In the genomic region with DNA sequence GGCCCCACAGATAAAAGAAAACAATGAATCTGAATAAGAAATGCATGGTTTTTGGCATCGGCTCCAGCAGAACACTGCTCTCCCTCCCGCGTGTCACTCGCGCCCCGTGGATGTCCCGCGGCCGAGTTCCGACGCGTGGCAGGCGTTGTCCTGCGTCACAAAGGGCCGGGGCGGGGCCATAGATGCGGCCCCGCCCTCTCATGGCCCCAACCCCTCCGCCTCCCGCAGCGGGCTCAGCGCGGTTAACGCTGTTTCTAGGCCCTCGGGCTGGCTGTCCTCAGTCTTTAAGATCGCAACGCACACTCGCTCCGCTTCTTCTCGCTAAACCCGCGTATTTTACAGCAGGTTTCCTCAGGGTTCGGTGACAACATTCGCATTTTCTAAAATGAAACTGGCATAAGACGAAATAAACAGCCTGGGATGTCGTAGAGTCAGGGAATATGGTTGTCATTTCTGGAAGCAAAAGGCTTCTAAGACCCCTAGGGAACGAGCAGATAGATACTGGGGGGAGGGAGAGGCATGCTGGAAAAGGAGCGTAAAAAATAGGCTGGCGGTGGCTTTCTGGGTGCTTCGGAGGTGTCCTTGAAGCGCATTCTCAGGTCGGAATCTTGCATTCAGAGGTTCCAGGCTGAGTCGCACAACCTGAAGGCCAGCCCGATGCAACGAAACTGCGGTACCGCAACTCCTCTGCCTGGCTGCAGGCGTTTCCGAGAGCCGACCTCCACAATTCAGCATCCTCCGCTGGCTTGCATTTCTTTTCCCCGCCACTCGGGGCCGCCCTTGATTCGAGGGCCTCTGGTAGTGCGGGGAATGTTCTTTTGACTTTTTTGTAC, we compare ENCODE assay signal across 8 cellular contexts. TPM values are rescaled to one million over a fixed set of nuclear protein-coding genes. Genes with fewer than 3 reads are reported as not detected.
DNase-seq lines count a peak whose midpoint lies in the region; ATAC-seq and TF ChIP-seq lines count a peak whose summit lies in the region.

A gene with protein sequence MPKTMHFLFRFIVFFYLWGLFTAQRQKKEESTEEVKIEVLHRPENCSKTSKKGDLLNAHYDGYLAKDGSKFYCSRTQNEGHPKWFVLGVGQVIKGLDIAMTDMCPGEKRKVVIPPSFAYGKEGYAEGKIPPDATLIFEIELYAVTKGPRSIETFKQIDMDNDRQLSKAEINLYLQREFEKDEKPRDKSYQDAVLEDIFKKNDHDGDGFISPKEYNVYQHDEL (minus strand): TSS at position 159 of the 833 bp plus-strand sequence. CDS start 101 bp downstream, at position 58.

- TF ChIP-seq CTCF in AG09319 (IDR thresholded peaks at IDR 0.05; ENCODE audit: low read depth, low read length) (peak; percentile 58), kidney epithelial cell (IDR thresholded peaks at IDR 0.05; ENCODE audit: insufficient read depth, low read length, poor library complexity, severe bottlenecking) (peak; percentile 77)

- no peaks in the 10 kb centered on the region for H3K36me3 ChIP-seq in kidney epithelial cell (ENCODE audit: control insufficient read depth, insufficient read depth, low read length)

- peak; percentile 46 for ATAC-seq in HG03196 (IDR thresholded peaks at IDR 0.05; ENCODE audit: unreplicated experiment)

- H3K4me3 ChIP-seq in kidney epithelial cell (ENCODE audit: low read depth, low read length): peak within 1 kb of the TSS; percentile 83

- in situ Hi-C loops in GM18951 (cut with MboI; ENCODE audit: low sequenced_read_pairs, unreplicated experiment): no loop called here

- H3K27me3 ChIP-seq in kidney epithelial cell (ENCODE audit: control insufficient read depth, insufficient read depth, low read length): no peaks in the 10 kb centered on the region

- DNase-seq in AG09319 (ENCODE audit: extremely low read depth, low read depth) (peak; percentile 41), NCI-H446 treated with DMSO at 0.1 percent for 48 hours (lab: John Stamatoyannopoulos, UW) (peak; percentile 60), cerebellum (ENCODE audit: low spot score) (peak; percentile 93), kidney epithelial cell (ENCODE audit: low read depth) (peak; percentile 35)
- DNase-seq in activated CD4-positive, CD25-positive, alpha-beta regulatory T cell treated with anti-CD3 and anti-CD28 coated beads, Interleukin-2, amount 50 U/mL, for 72 hours: peak; percentile 78
- peak; percentile 55 to 70 for DNase-seq in stimulated activated CD4-positive, alpha-beta T cell treated with anti-CD3 and anti-CD28 coated beads, Interleukin-15, amount 100 ng/mL, for 48 hours (ENCODE audit: low read depth in 2 of 2)

- peak; percentile 80 for TF ChIP-seq POLR2A in GM18951 (IDR thresholded peaks at IDR 0.05; ENCODE audit: extremely low read depth, insufficient read depth, insufficient read length)

RNA-seq across cellular contexts. Expression of the gene that starts here (rescaled TPM):
- total RNA-seq in cerebellum (12.6 TPM), kidney epithelial cell (17.5 and 24.6 TPM in 2 replicates)

Comparison
In these comparisons a context has a peak if more than half of its experiments do, and no peak if none do; other contexts are left out.
1. Peak in every context shown above with its lines: DNase-seq, ATAC-seq and H3K4me3 ChIP-seq.
2. DNase-seq: peak in every context shown above with its lines; median percentile 93 in cerebellum; 78 in activated CD4-positive, CD25-positive, alpha-beta regulatory T cell treated with anti-CD3 and anti-CD28 coated beads, Interleukin-2, amount 50 U/mL, for 72 hours; 62 in stimulated activated CD4-positive, alpha-beta T cell treated with anti-CD3 and anti-CD28 coated beads, Interleukin-15, amount 100 ng/mL, for 48 hours; 60 in NCI-H446 treated with DMSO at 0.1 percent for 48 hours; 41 in AG09319; 35 in kidney epithelial cell.